Comparison of ENCODE assay signal across 24 cellular contexts in the genomic region with DNA sequence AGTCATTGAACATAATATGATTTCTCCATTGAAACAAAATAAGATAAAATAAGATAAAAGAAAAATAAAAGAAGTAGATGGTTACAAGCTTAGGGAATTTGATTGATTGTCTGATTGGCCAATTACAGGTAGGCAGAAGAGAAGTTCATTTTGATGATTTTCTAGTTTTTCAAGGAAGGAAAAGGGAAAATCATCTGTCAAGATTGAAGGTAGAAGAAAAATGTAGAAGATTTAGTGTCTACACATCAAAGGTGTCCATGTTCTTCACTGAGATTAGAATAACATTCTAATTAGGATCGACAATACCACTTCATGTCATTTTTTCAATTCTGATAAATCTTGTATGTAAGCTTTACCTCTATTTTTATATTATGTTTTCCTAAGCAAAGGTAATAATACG.
"Had no signal": no experiment of that assay in that cellular context is flagged by ENCODE, and none has a peak within 500 bp of the region (broad histone marks: within the 10 kb centered on the region; RNA-seq: fewer than 3 reads in every experiment).

No MANE protein-coding gene starts in this region.

- H3K4me3 ChIP-seq: colonic mucosa, coronary artery, dorsolateral prefrontal cortex, esophagus muscularis mucosa, esophagus squamous epithelium, gastrocnemius medialis, gastroesophageal sphincter, heart left ventricle, heart right ventricle had no signal

- DNase-seq: colonic mucosa; cortex of kidney; dermis blood vessel endothelial cell; dorsolateral prefrontal cortex; effector CD4-positive, alpha-beta T cell; effector CD8-positive, alpha-beta T cell; effector memory CD4-positive, alpha-beta T cell; effector memory CD8-positive, alpha-beta T cell; endodermal cell; erythroblast; esophagus squamous epithelium; foreskin fibroblast; foreskin keratinocyte; foreskin melanocyte; gastrocnemius medialis; glutamatergic neuron; head of caudate nucleus; heart left ventricle; heart right ventricle had no signal

- H3K27me3 ChIP-seq: colonic mucosa, dorsolateral prefrontal cortex, esophagus muscularis mucosa, esophagus squamous epithelium, foreskin keratinocyte, gastrocnemius medialis, gastroesophageal sphincter, heart left ventricle, heart right ventricle had no signal

- H3K4me3 Mint-ChIP-seq: dendritic cell treated with granulocyte-macrophage colony-stimulating factor and Interleukin-4, amounts not matched to agents 40 ng/mL and 50 ng/mL, for 4 days; effector memory CD8-positive, alpha-beta T cell; endodermal cell had no signal

- H3K27ac Mint-ChIP-seq: dendritic cell treated with granulocyte-macrophage colony-stimulating factor and Interleukin-4, amounts not matched to agents 40 ng/mL and 50 ng/mL, for 4 days; effector memory CD8-positive, alpha-beta T cell; endodermal cell had no signal

- H3K9me3 Mint-ChIP-seq: dendritic cell treated with granulocyte-macrophage colony-stimulating factor and Interleukin-4, amounts not matched to agents 40 ng/mL and 50 ng/mL, for 4 days; endodermal cell had no signal

- H3K36me3 ChIP-seq: colonic mucosa, esophagus muscularis mucosa, esophagus squamous epithelium, gastrocnemius medialis, gastroesophageal sphincter, heart left ventricle, heart right ventricle had no signal

- H3K27ac ChIP-seq: colonic mucosa, coronary artery, dorsolateral prefrontal cortex, epithelial cell of prostate, esophagus muscularis mucosa, esophagus squamous epithelium, foreskin keratinocyte, gastrocnemius medialis, gastroesophageal sphincter, heart left ventricle, heart right ventricle had no signal

- H3K9me3 ChIP-seq: colonic mucosa, esophagus muscularis mucosa, esophagus squamous epithelium, gastrocnemius medialis, gastroesophageal sphincter, heart left ventricle, heart right ventricle had no signal

- H3K27me3 Mint-ChIP-seq: dendritic cell treated with granulocyte-macrophage colony-stimulating factor and Interleukin-4, amounts not matched to agents 40 ng/mL and 50 ng/mL, for 4 days; effector memory CD8-positive, alpha-beta T cell had no signal
